Comparison of ENCODE assay signal across 8 cellular contexts in the genomic region with DNA sequence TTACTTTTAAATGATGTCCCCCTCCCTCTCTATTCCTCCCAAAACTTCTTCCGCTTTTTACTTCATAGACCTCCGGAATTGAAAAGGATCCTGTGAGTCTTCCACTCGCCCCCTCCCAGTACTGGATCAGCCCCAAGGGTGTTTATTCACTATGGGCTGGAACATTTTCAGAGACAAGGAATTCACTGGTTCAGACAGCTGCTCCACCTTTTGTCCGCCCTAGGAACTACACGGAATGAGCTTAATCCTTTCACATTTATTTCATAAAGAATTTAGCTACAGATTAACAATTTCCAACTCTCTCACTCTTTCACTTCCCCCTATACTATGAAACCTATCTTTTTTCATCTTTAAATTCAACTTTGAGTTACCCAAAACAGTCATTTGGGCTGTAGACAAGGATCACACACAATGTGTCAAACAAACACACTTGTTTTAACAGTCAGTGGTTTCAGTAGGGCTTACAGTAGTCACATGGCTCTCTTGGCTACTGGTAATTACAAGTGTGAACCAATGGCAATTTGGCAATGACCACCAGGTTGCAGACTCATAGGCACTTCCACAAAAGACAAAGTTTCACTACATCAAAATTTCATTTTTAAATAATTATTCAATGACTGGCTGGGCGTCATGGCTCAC. TPM values are rescaled to one million over a fixed set of nuclear protein-coding genes. Genes with fewer than 3 reads are reported as not detected.
DNase-seq lines count a peak whose midpoint lies in the region; ATAC-seq, FAIRE-seq and TF ChIP-seq lines count a peak whose summit lies in the region.

No MANE protein-coding gene starts in this region.

- H2BK20ac ChIP-seq in H1 (ENCODE audit: low read length), result no peak overlapping the region

- H3K23ac ChIP-seq in H1 (ENCODE audit: insufficient read length), result no peak overlapping the region

- no peaks in the 10 kb centered on the region for H3K27me3 Mint-ChIP-seq in naive B cell

- TF ChIP-seq CTCF in AG09319 (IDR thresholded peaks at IDR 0.05; ENCODE audit: low read depth, low read length) (peak; percentile 70), GM12864 (IDR thresholded peaks at IDR 0.05; ENCODE audit: low read depth, low read length, missing control alignments) (peak; percentile 48), OCI-LY3 (IDR thresholded peaks at IDR 0.05; ENCODE audit: low read depth, low read length) (peak; percentile 50), H1 (IDR thresholded peaks at IDR 0.05; ENCODE audit: control extremely low read depth in 1 of 3, insufficient read depth in 1 of 3, low read depth in 1 of 3, low read length in 3 of 3) (peak in 2 of 3 experiments; percentile 67 to 71; a peak in 3 of 4 replicates)

- no peaks in the 10 kb centered on the region for H3K9me3 Mint-ChIP-seq in naive B cell

- H3K9ac ChIP-seq in OCI-LY3 (ENCODE audit: low read length), result no peak overlapping the region
- no peak overlapping the region for H3K9ac ChIP-seq in H1 (replicated peaks in 1 of 4; ENCODE audit: extremely low read depth in 1 of 4, low read depth in 3 of 4, low read length in 3 of 4)

- H2AK5ac ChIP-seq in H1 (ENCODE audit: low read depth, low read length), result no peak overlapping the region

- H3K14ac ChIP-seq in H1 (ENCODE audit: insufficient read length), result no peak overlapping the region

- no peaks in the 10 kb centered on the region for H3K27me3 ChIP-seq in OCI-LY3 (ENCODE audit: low read depth, low read length)
- no peaks in the 10 kb centered on the region for H3K27me3 ChIP-seq in H1 (replicated peaks in 1 of 4; ENCODE audit: control insufficient read depth in 3 of 4, extremely low read depth in 1 of 4, insufficient read depth in 3 of 4, low read length in 3 of 4)

- H3K4me3 ChIP-seq in GM12864 (ENCODE audit: low read depth, low read length) (no peak overlapping the region), OCI-LY3 (ENCODE audit: low read length) (no peak overlapping the region), H1 (ENCODE audit: extremely low read depth in 1 of 4, insufficient read depth in 2 of 4, low read depth in 3 of 4, low read length in 4 of 4) (no peak overlapping the region)

- peaks cover 0 to 4% of the 10 kb centered on the region in 2 donors for H3K36me3 Mint-ChIP-seq in naive B cell

- H3K23me2 ChIP-seq in H1 (ENCODE audit: low read depth, low read length), result no peaks in the 10 kb centered on the region

- peak; percentile 58 to 71 for TF ChIP-seq RAD21 in H1 (IDR thresholded peaks at IDR 0.05 in 1 of 2, conservative IDR thresholded peaks at IDR 0.05 in 1 of 2; ENCODE audit: low read depth in 2 of 2, low read length in 2 of 2)

- H3K27ac Mint-ChIP-seq in naive B cell, result peak overlapping the region in 4 of 6 donors; percentile 21 to 91 (median 88)

- no peak overlapping the region for H3K4me3 Mint-ChIP-seq in naive B cell

- H3K9me3 ChIP-seq in OCI-LY3 (ENCODE audit: insufficient read depth, low read length) (no peaks in the 10 kb centered on the region), H1 (ENCODE audit: insufficient read depth in 2 of 2, low read depth in 1 of 2, low read length in 1 of 2) (no peaks in the 10 kb centered on the region)

- H4K91ac ChIP-seq in H1 (replicated peaks; ENCODE audit: insufficient read length, low read length), result no peak overlapping the region

- no peak overlapping the region for H3K18ac ChIP-seq in H1 (ENCODE audit: extremely low read depth, low read length)

- H3K27ac ChIP-seq in OCI-LY3 (ENCODE audit: low read length) (peak overlapping the region; percentile 61), H1 (ENCODE audit: low read depth, low read length) (no peak overlapping the region)

- H2BK12ac ChIP-seq in H1 (ENCODE audit: low read depth, low read length), result no peak overlapping the region

- H4K20me1 ChIP-seq in OCI-LY3 (ENCODE audit: insufficient read depth, low read length), result no peaks in the 10 kb centered on the region; the same call in 1 of the 2 replicates
- H4K20me1 ChIP-seq in H1 (replicated peaks in 1 of 2; ENCODE audit: control insufficient read depth in 1 of 2, insufficient read depth in 2 of 2, low read length in 2 of 2), result peaks cover 2% of the 10 kb centered on the region in 2 experiments

- DNase-seq in AG09319 (ENCODE audit: extremely low read depth, low read depth) (no peak), GM12864 (ENCODE audit: low read depth) (no peak), H1 (ENCODE audit: low read depth in 1 of 2, low spot score in 2 of 2) (peak; percentile 17 to 59), naive B cell (no peak)

- no peak overlapping the region for H2BK120ac ChIP-seq in H1 (replicated peaks; ENCODE audit: low read depth, low read length)

- no peak overlapping the region for H3K4ac ChIP-seq in H1 (replicated peaks; ENCODE audit: insufficient read length, low read depth, low read length)

- H2BK5ac ChIP-seq in H1 (ENCODE audit: low read depth, low read length), result no peak overlapping the region

- TF ChIP-seq POLR2A in H1 (IDR thresholded peaks at IDR 0.05; ENCODE audit: control extremely low read depth in 1 of 2, low read depth in 2 of 2, low read length in 2 of 2), result no peak

- FAIRE-seq in H1 (lab: Jason Lieb, UNC), result peak; percentile 87

- H2AFZ ChIP-seq in OCI-LY3 (ENCODE audit: low read depth, low read length), result no peak overlapping the region
- H2AFZ ChIP-seq in H1 (ENCODE audit: low read length), result no peak overlapping the region

- H3K56ac ChIP-seq in H1 (replicated peaks; ENCODE audit: insufficient read length, low read depth, low read length), result no peak overlapping the region

- no peak overlapping the region for H4K5ac ChIP-seq in H1 (ENCODE audit: insufficient read length, low read depth, low read length)

- no peak for TF ChIP-seq EP300 in H1 (IDR thresholded peaks at IDR 0.05; ENCODE audit: borderline replicate concordance in 1 of 2, low read depth in 2 of 2, low read length in 2 of 2)

- no peak overlapping the region for H4K8ac ChIP-seq in H1 (ENCODE audit: extremely low read depth, insufficient read depth, low read length)

- peak overlapping the region; percentile 49 for H3K4me2 ChIP-seq in OCI-LY3 (ENCODE audit: low read length)
- H3K4me2 ChIP-seq in H1 (ENCODE audit: insufficient read depth in 1 of 2, low read depth in 2 of 2, low read length in 2 of 2), result no peak overlapping the region

- peak in 1 of 2 donors; percentile 25 for ATAC-seq in naive B cell (ENCODE audit: low read depth in 2 of 2)
- no peak for ATAC-seq in GM19455 (IDR thresholded peaks at IDR 0.05; ENCODE audit: unreplicated experiment)
- ATAC-seq in GM21619 (IDR thresholded peaks at IDR 0.05; ENCODE audit: unreplicated experiment), result no peak
- no peak for ATAC-seq in GM19351 (IDR thresholded peaks at IDR 0.05; ENCODE audit: unreplicated experiment)

- WGBS in H1 (ENCODE audit: extremely low coverage in 1 of 2, insufficient coverage in 1 of 2, insufficient read length in 1 of 2, insufficient replicate concordance in 2 of 2, low coverage in 1 of 2, low lambda C conversion rate in 2 of 2, missing lambda C conversion rate in 1 of 2), 2 experiments, result 47% methylated on average over 6 of the region's 6 CpGs; no CpG with 5 or more reads in 1 of the 2 experiments

- H2BK15ac ChIP-seq in H1 (ENCODE audit: low read length), result no peak overlapping the region

- no peaks in the 10 kb centered on the region for H3K79me2 ChIP-seq in OCI-LY3 (ENCODE audit: low read length)
- no peaks in the 10 kb centered on the region for H3K79me2 ChIP-seq in H1 (ENCODE audit: control insufficient read depth in 1 of 2, insufficient read depth in 2 of 2, low read length in 2 of 2)

- CTCF ChIA-PET in H1 (lab: Charles Lee; ENCODE audit: partially characterized antibody), result interaction anchor here (0.6 to 4.0 kb wide), 26 partner anchors 9 to 492 kb away, joined by 3 to 23 read pairs (median 4); partner anchors contain the start of gene CDKN3

- H3K79me1 ChIP-seq in H1 (ENCODE audit: low read depth, low read length), result 0 out of 2 replicates have a peak, but pooled peaks cover 2% of the 10 kb centered on the region

- POLR2A ChIA-PET in H1 (lab: Charles Lee; ENCODE audit: partially characterized antibody), result interaction anchor here (0.6 to 1.1 kb wide), 5 partner anchors 14 to 466 kb away, joined by 3 to 4 read pairs (median 3); no protein-coding TSS in a partner anchor

- H3K4me1 Mint-ChIP-seq in naive B cell, result peaks cover 5 to 8% (median 5%) of the 10 kb centered on the region in 3 donors

- H3K36me3 ChIP-seq in OCI-LY3 (replicated peaks; ENCODE audit: low read depth, low read length), result peaks cover 43% of the 10 kb centered on the region
- H3K36me3 ChIP-seq in H1 (ENCODE audit: control insufficient read depth in 2 of 4, insufficient read depth in 4 of 4, low read length in 3 of 4), result peaks cover 0 to 7% (median 3%) of the 10 kb centered on the region in 4 experiments; a peak in 4 of 8 replicates

- H3K4me1 ChIP-seq in OCI-LY3 (ENCODE audit: low read length) (peaks cover 13% of the 10 kb centered on the region), H1 (replicated peaks in 1 of 4; ENCODE audit: control insufficient read depth in 3 of 4, insufficient read depth in 4 of 4, low read length in 3 of 4) (no peaks in the 10 kb centered on the region)

TF ChIP-seq in H1, 55 proteins besides CTCF, POLR2A, EP300 and RAD21 (continues in another document):
- no peak for TF ChIP-seq SIN3A (conservative IDR thresholded peaks at IDR 0.05 in 1 of 2, IDR thresholded peaks at IDR 0.05 in 1 of 2; ENCODE audit: low read depth in 1 of 2, low read length in 2 of 2)
- no peak for TF ChIP-seq TCF12 (IDR thresholded peaks at IDR 0.05; ENCODE audit: low read depth, low read length)
- TF ChIP-seq SP4 (IDR thresholded peaks at IDR 0.05; ENCODE audit: low read length), result no peak

RNA-seq across cellular contexts. Expression of gene CNIH1, which starts 20.6 kb away (rescaled TPM):
- 118 and 119 TPM in 2 replicates for total RNA-seq in H1 (2021; fragmentation: NEBNext Ultra II Directional; extraction: Animal tissue kit (Norgen Biotek cat#: 25700))
- 234 and 333 TPM in 2 replicates for polyA plus RNA-seq in H1 (2011; rRNA removed)
- polyA plus RNA-seq in H1 (2011; cell fraction: cytosol; rRNA removed), result 230 TPM
- polyA plus RNA-seq in H1 (2011; cell fraction: nucleus; rRNA removed), result 84.1 TPM
- 91.6 to 126 TPM (median 105 TPM) in 4 replicates for polyA plus RNA-seq in H1 (2012, experiment 1 of 2)
- 33.4 TPM for polyA plus RNA-seq in H1 (2012, experiment 2 of 2)
- polyA plus RNA-seq in H1 (2013, experiment 1 of 2), result 170 TPM
- 202 TPM for polyA plus RNA-seq in H1 (2013, experiment 2 of 2)
- polyA minus RNA-seq in H1 (2011; rRNA and poly(A)+ RNA removed), result 240 and 302 TPM in 2 replicates
- polyA minus RNA-seq in H1 (2011; cell fraction: cytosol; rRNA and poly(A)+ RNA removed), result 110 TPM
- polyA minus RNA-seq in H1 (2011; cell fraction: nucleus; rRNA and poly(A)+ RNA removed), result 76.1 TPM
- 100 to 1,000 TPM in 1 of 6 donors, 10 to 100 TPM in 5; 69.3 to 167 (median 78.3) TPM for polyA plus RNA-seq in naive B cell (ENCODE audit: low read depth in 6 of 6)

RNA-seq across cellular contexts. Expression of gene CDKN3, which starts 23.8 kb away (rescaled TPM):
- total RNA-seq in H1 (2021; fragmentation: NEBNext Ultra II Directional; extraction: Animal tissue kit (Norgen Biotek cat#: 25700)), result 41.5 and 48.3 TPM in 2 replicates
- 25.4 and 43.5 TPM in 2 replicates for polyA plus RNA-seq in H1 (2011; rRNA removed)
- polyA plus RNA-seq in H1 (2011; cell fraction: cytosol; rRNA removed), result 45.7 TPM
- 10.7 TPM for polyA plus RNA-seq in H1 (2011; cell fraction: nucleus; rRNA removed)
- 26.3 to 34.7 TPM (median 32.0 TPM) in 4 replicates for polyA plus RNA-seq in H1 (2012, experiment 1 of 2)
- 15.1 TPM for polyA plus RNA-seq in H1 (2012, experiment 2 of 2)
- 96.1 TPM for polyA plus RNA-seq in H1 (2013, experiment 1 of 2)
- 92.4 TPM for polyA plus RNA-seq in H1 (2013, experiment 2 of 2)
- 16.3 and 28.1 TPM in 2 replicates for polyA minus RNA-seq in H1 (2011; rRNA and poly(A)+ RNA removed)
- 16.1 TPM for polyA minus RNA-seq in H1 (2011; cell fraction: cytosol; rRNA and poly(A)+ RNA removed)
- 16.6 TPM for polyA minus RNA-seq in H1 (2011; cell fraction: nucleus; rRNA and poly(A)+ RNA removed)
- 1 to 10 TPM in 5 of 6 donors, not detected in 1; 1.1 to 2.3 (median 1.2) TPM for polyA plus RNA-seq in naive B cell (ENCODE audit: low read depth in 6 of 6)

Comparison
In these comparisons a context has a peak if more than half of its experiments do, and no peak if none do; other contexts are left out.
1. DNase-seq: peak in H1 (2 of 2); none in AG09319 (single experiment), GM12864 (single experiment) and naive B cell (single experiment).
2. Peak in every context shown above with its lines, with median percentiles within 50 percentile points of each other: CTCF ChIP-seq.